ENCODE assay signal across 8 cellular contexts in the genomic region with DNA sequence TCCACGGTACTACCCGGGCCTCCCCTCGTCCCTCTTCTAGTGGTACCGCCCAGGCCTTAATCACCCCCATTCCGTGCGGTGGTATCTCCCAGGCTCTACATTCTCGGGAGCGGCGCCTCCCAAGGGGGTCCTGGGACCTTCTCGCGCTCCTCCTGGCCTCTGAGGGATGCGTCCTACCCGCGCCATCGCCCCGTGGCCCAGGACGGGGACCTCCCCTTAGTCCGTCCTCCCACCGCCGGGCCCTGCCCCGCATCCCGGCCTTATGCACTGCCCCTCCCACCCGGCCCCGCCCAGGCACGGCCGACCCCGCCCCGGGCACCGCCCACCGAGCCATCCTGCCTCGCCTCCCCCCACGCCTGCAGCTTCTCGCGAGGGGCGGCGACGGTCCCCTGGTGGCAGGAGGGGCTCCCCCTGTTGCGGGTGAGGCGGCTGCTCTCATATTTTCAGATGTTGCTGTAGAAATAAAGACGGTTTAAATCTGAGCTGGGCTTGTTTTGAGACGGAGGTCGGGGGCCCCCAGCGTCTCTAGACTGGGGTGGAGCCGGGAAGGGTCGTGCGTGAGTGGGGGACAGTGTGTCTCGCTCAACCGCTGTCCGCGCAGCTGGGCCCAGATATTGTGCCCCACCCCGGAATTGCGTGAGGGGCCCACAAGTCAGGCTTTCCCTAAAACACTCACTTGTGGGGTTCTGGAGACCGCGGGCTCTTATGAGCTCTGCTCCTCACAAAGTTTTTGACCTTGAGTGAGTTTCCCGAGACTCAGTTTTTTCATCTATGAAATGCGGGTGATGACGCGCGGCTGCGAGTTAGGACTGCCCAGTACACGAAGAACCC. TPM values are rescaled to one million over a fixed set of nuclear protein-coding genes. Genes with fewer than 3 reads are reported as not detected.
A peak's percentile ranks its signal among the peaks of the same experiment; 100 is the strongest.
DNase-seq lines count a peak whose midpoint lies in the region; TF ChIP-seq lines count a peak whose summit lies in the region.

No MANE protein-coding gene starts in this region.

- H4K8ac ChIP-seq in H9 (replicated peaks; ENCODE audit: insufficient read length, low read depth, low read length), result no peak overlapping the region

- H2AFZ ChIP-seq in H9 (ENCODE audit: low read length), result no peak overlapping the region

- no peak overlapping the region for H3T11ph ChIP-seq in H9 (ENCODE audit: low read length)

- no peak overlapping the region for H4K91ac ChIP-seq in H9 (ENCODE audit: insufficient read length, low read depth, low read length)

- no peak overlapping the region for H3K23ac ChIP-seq in H9 (ENCODE audit: insufficient read length, low read depth, low read length)

- H3K4me3 ChIP-seq in GM06990 (replicated peaks; ENCODE audit: low read depth, low read length) (peak overlapping the region; percentile 69), retinal pigment epithelial cell (ENCODE audit: low read length) (peak overlapping the region; percentile 69)

- peak overlapping the region; percentile 89 to 98 for H3K4me3 Mint-ChIP-seq in H9

- no peaks in the 10 kb centered on the region for H3K9me3 ChIP-seq in H9 (ENCODE audit: control insufficient read depth, low read depth, low read length)

- H3K18ac ChIP-seq in H9 (ENCODE audit: insufficient read length, low read depth, low read length), result peak overlapping the region; percentile 28

- H3K4me1 Mint-ChIP-seq in H9, result peaks cover 20 to 22% of the 10 kb centered on the region in 2 experiments

- WGBS in H9 (ENCODE audit: extremely low coverage, insufficient read length, low lambda C conversion rate), result no CpG with 5 or more reads among the region's 61 CpGs

- no peak overlapping the region; the same call in 1 of the 2 replicates for H3K14ac ChIP-seq in H9 (ENCODE audit: insufficient read depth, low read length)

- H2BK15ac ChIP-seq in H9 (ENCODE audit: low read depth, low read length), result no peak overlapping the region

- H2BK20ac ChIP-seq in H9 (ENCODE audit: low read depth, low read length, poor library complexity, severe bottlenecking), result no peak overlapping the region

- H3K9ac ChIP-seq in H9 (ENCODE audit: extremely low read depth, insufficient read length, low read length), result peak overlapping the region; percentile 52

- no peak overlapping the region for H3K56ac ChIP-seq in H9 (ENCODE audit: insufficient read length, low read depth, low read length)

- no peaks in the 10 kb centered on the region; the same call in 1 of the 2 replicates for H3K27me3 Mint-ChIP-seq in H9 (ENCODE audit: low read depth)

- H3K79me2 ChIP-seq in H9 (ENCODE audit: insufficient read depth, low read length), result peaks cover 5% of the 10 kb centered on the region; the same call in 1 of the 2 replicates

- no peaks in the 10 kb centered on the region for H3K27me3 ChIP-seq in GM06990 (replicated peaks; ENCODE audit: control insufficient read depth, insufficient read depth, low read length)
- no peaks in the 10 kb centered on the region for H3K27me3 ChIP-seq in H9 (ENCODE audit: insufficient read depth, low read length)

- no peak overlapping the region for H3K27ac ChIP-seq in H9 (ENCODE audit: insufficient read length, low read depth, low read length)

- peak; percentile 89 for DNase-seq in GM06990 (ENCODE audit: extremely low read depth, insufficient read length)
- peak; percentile 91 for DNase-seq in H9
- peak; percentile 71 for DNase-seq in MV-4-11 (lab: John Stamatoyannopoulos, UW)
- peak; percentile 83 for DNase-seq in T1000 (lab: John Stamatoyannopoulos, UW)
- peak; percentile 97 for DNase-seq in astrocyte of the hippocampus (ENCODE audit: low read depth, low spot score)
- peak; percentile 64 to 95 (median 86) for DNase-seq in hypothalamus (lab: John Stamatoyannopoulos, UW)
- peak; percentile 48 for DNase-seq in retinal pigment epithelial cell (ENCODE audit: low read depth)
- no peak for DNase-seq in OCI-M2 (lab: John Stamatoyannopoulos, UW; ENCODE audit: unreplicated experiment)

- peak overlapping the region; percentile 94 to 97 (median 95) for H3K27ac Mint-ChIP-seq in H9

- H3K4ac ChIP-seq in H9 (ENCODE audit: low read depth, low read length), result no peak overlapping the region

- H2BK5ac ChIP-seq in H9 (ENCODE audit: insufficient read length, low read length), result no peak overlapping the region

- peak overlapping the region; percentile 95 for H3K4me2 ChIP-seq in H9 (ENCODE audit: insufficient read depth, insufficient read length, low read length)

- H3K36me3 ChIP-seq in GM06990 (ENCODE audit: control insufficient read depth, insufficient read depth, low read length), result peaks cover 38% of the 10 kb centered on the region

- TF ChIP-seq CTCF in GM06990 (IDR thresholded peaks at IDR 0.05; ENCODE audit: insufficient read depth, low read length, poor library complexity, severe bottlenecking), result no peak
- TF ChIP-seq CTCF in H9 (conservative IDR thresholded peaks at IDR 0.05), result no peak
- TF ChIP-seq CTCF in retinal pigment epithelial cell (conservative IDR thresholded peaks at IDR 0.05; ENCODE audit: low read depth, low read length), result no peak

- H3K4me1 ChIP-seq in H9 (ENCODE audit: insufficient read depth, low read length), result no peaks in the 10 kb centered on the region

- peaks cover 2% of the 10 kb centered on the region for H4K20me1 ChIP-seq in H9 (ENCODE audit: control insufficient read depth, insufficient read depth, insufficient read length)

- no peaks in the 10 kb centered on the region for H3K79me1 ChIP-seq in H9 (ENCODE audit: insufficient read depth, low read depth, low read length, poor library complexity, severe bottlenecking)

- no peak overlapping the region for H4K5ac ChIP-seq in H9 (ENCODE audit: insufficient read length, low read depth, low read length)

- no peaks in the 10 kb centered on the region for H3K9me3 Mint-ChIP-seq in H9

- H2AK5ac ChIP-seq in H9 (ENCODE audit: insufficient read length, low read length), result no peak overlapping the region

- H2BK12ac ChIP-seq in H9 (ENCODE audit: insufficient read length, low read depth, low read length), result no peak overlapping the region

- H3K23me2 ChIP-seq in H9 (ENCODE audit: insufficient read length, low read depth, low read length, poor library complexity, severe bottlenecking), result peaks cover 10% of the 10 kb centered on the region

- peaks cover 11 to 42% (median 36%) of the 10 kb centered on the region in 3 experiments for H3K36me3 Mint-ChIP-seq in H9 (ENCODE audit: insufficient read depth in 1 of 3, low read depth in 3 of 3)

- H2BK120ac ChIP-seq in H9 (ENCODE audit: low read depth, low read length, poor library complexity, severe bottlenecking), result no peak overlapping the region

RNA-seq across cellular contexts. Expression of gene RAB1B, which starts 0.8 kb away (rescaled TPM):
- 118 and 122 TPM in 2 replicates for total RNA-seq in H9 (2021)

RNA-seq across cellular contexts. Expression of gene KLC2, which starts 10.1 kb away (rescaled TPM):
- 56.7 and 59.7 TPM in 2 replicates for total RNA-seq in H9 (2021)

RNA-seq across cellular contexts. Expression of gene CNIH2, which starts 10.4 kb away (rescaled TPM):
- total RNA-seq in H9 (2021), result 11.8 and 12.0 TPM in 2 replicates

RNA-seq across cellular contexts. Expression of gene YIF1A, which starts 21.3 kb away (rescaled TPM):
- total RNA-seq in H9 (2021), result 64.3 and 71.6 TPM in 2 replicates

RNA-seq across cellular contexts. Expression of gene TMEM151A, which starts 24.1 kb away (rescaled TPM):
- total RNA-seq in H9 (2021), result 1.2 and 1.4 TPM in 2 replicates
